8 cellular contexts compared by ENCODE assay signal in genomic region chr17:52106638-52107261, GRCh38. TPM values are rescaled to one million over a fixed set of nuclear protein-coding genes. Genes with fewer than 3 reads are reported as not detected.
DNase-seq lines count a peak whose midpoint lies in the region; ATAC-seq and TF ChIP-seq lines count a peak whose summit lies in the region.

No MANE protein-coding gene starts in this region.

- WGBS in spleen, 5 donors: 42 to 48% (median 45%) methylated on average over 7 of the region's 7 CpGs

- H3K4me3 ChIP-seq in HAP-1 (no peak overlapping the region), spleen (no peak overlapping the region)

- TF ChIP-seq POLR2A in spleen (IDR thresholded peaks at IDR 0.05): no peak

- ATAC-seq in activated T-cell treated with anti-CD3 and anti-CD28 coated beads, Interleukin-2, amount 50 U/mL, for 72 hours (replicated peaks in 1 of 2): no peak
- no peak for ATAC-seq in GM18870 (IDR thresholded peaks at IDR 0.05; ENCODE audit: unreplicated experiment)

- DNase-seq in DMS 273 (lab: John Stamatoyannopoulos, UW; ENCODE audit: unreplicated experiment) (peak; percentile 77), DMS 273 treated with DMSO at 0.1 percent for 48 hours (lab: John Stamatoyannopoulos, UW) (no peak), HAP-1 (ENCODE audit: low spot score in 2 of 2) (peak; percentile 10 to 64), NCI-H446 treated with DMSO at 0.1 percent for 48 hours (lab: John Stamatoyannopoulos, UW) (peak; percentile 52), hepatic stellate cell (ENCODE audit: low spot score) (peak; percentile 11), spleen (no peak)
- DNase-seq in activated T-cell treated with anti-CD3 and anti-CD28 coated beads, Interleukin-2, amount 50 U/mL, for 72 hours: peak; percentile 23 to 39

- intact Hi-C loops in spleen (cut with DNase I; ENCODE audit: low total_unique reads): no loop called here

- H3K36me3 Mint-ChIP-seq in activated T-cell treated with anti-CD3 and anti-CD28 coated beads, Interleukin-2, amount 50 U/mL, for 72 hours (ENCODE audit: insufficient read depth in 2 of 2): no peaks in the 10 kb centered on the region

- no peak overlapping the region for H3K27ac Mint-ChIP-seq in activated T-cell treated with anti-CD3 and anti-CD28 coated beads, Interleukin-2, amount 50 U/mL, for 72 hours

- H3K27ac ChIP-seq in spleen: no peak overlapping the region

- H3K4me3 Mint-ChIP-seq in activated T-cell treated with anti-CD3 and anti-CD28 coated beads, Interleukin-2, amount 50 U/mL, for 72 hours: no peak overlapping the region

- no peaks in the 10 kb centered on the region for H3K4me1 Mint-ChIP-seq in activated T-cell treated with anti-CD3 and anti-CD28 coated beads, Interleukin-2, amount 50 U/mL, for 72 hours (ENCODE audit: low read depth)

- no peaks in the 10 kb centered on the region for H3K27me3 Mint-ChIP-seq in activated T-cell treated with anti-CD3 and anti-CD28 coated beads, Interleukin-2, amount 50 U/mL, for 72 hours (ENCODE audit: low read depth)

- H3K4me1 ChIP-seq in HAP-1: no peaks in the 10 kb centered on the region
- H3K4me1 ChIP-seq in spleen: no peaks in the 10 kb centered on the region

- H3K36me3 ChIP-seq in HAP-1 (replicated peaks) (no peaks in the 10 kb centered on the region), spleen (no peaks in the 10 kb centered on the region)

- in situ Hi-C loops in HAP-1 (cut with MboI; ENCODE audit: low sequenced_read_pairs): no loop called here

- H3K9me3 Mint-ChIP-seq in activated T-cell treated with anti-CD3 and anti-CD28 coated beads, Interleukin-2, amount 50 U/mL, for 72 hours: no peaks in the 10 kb centered on the region

- TF ChIP-seq CTCF in spleen (IDR thresholded peaks at IDR 0.05 in 8 of 11, conservative IDR thresholded peaks at IDR 0.05 in 3 of 11): peak in 9 of 11 experiments; percentile 26 to 74 (median 59)

- H3K27me3 ChIP-seq in HAP-1 (ENCODE audit: low read depth) (no peaks in the 10 kb centered on the region), spleen (replicated peaks in 1 of 7) (peaks cover 0 to 6% (median 0%) of the 10 kb centered on the region in 7 donors)

- H3K9me3 ChIP-seq in HAP-1 (no peaks in the 10 kb centered on the region), spleen (no peaks in the 10 kb centered on the region)

RNA-seq across cellular contexts. Expression of gene CA10, which starts 51.8 kb away (rescaled TPM):
- not detected for total RNA-seq in activated T-cell treated with anti-CD3 and anti-CD28 coated beads, Interleukin-2, amount 50 U/mL, for 72 hours
- total RNA-seq in spleen: under 1 TPM in 1 of 7 donors, not detected in 6; 0.22 TPM
- polyA plus RNA-seq in spleen: under 1 TPM in 1 of 3 donors, not detected in 2; 0.19 TPM

Comparison
In these comparisons a context has a peak if more than half of its experiments do, and no peak if none do; other contexts are left out.
1. DNase-seq: peak in DMS 273 (single experiment), HAP-1 (2 of 2), NCI-H446 treated with DMSO at 0.1 percent for 48 hours (single experiment), activated T-cell treated with anti-CD3 and anti-CD28 coated beads, Interleukin-2, amount 50 U/mL, for 72 hours (2 of 2) and hepatic stellate cell (single experiment); none in DMS 273 treated with DMSO at 0.1 percent for 48 hours (single experiment) and spleen (single experiment).